In genomic region chr3:30680789-30681188, GRCh38 we compare ENCODE assay signal across 9 cellular contexts.
DNase-seq lines count a peak whose midpoint lies in the region; TF ChIP-seq lines count a peak whose summit lies in the region.
"Had no signal": no experiment of that assay in that cellular context is flagged by ENCODE, and none has a peak within 500 bp of the region (broad histone marks: within the 10 kb centered on the region; RNA-seq: fewer than 3 reads in every experiment).

No MANE protein-coding gene starts in this region.

- TF ChIP-seq CTCF in coronary artery (IDR thresholded peaks at IDR 0.05) = no peak

- H3K4me1 Mint-ChIP-seq in activated naive CD4-positive, alpha-beta T cell treated with anti-CD3 and anti-CD28 coated beads, Interleukin-2, amount 10 ng/mL, durations not matched to agents 7 days and 5 days = peaks cover 95% of the 10 kb centered on the region

- no peaks in the 10 kb centered on the region for H3K27me3 Mint-ChIP-seq in activated naive CD4-positive, alpha-beta T cell treated with anti-CD3 and anti-CD28 coated beads, Interleukin-2, amount 10 ng/mL, durations not matched to agents 7 days and 5 days

- WGBS in urinary bladder = 60% methylated on average over 6 of the region's 6 CpGs

- H3K4me3 ChIP-seq in coronary artery = no peak overlapping the region
- H3K4me3 ChIP-seq in muscle layer of colon (ENCODE audit: low read depth in 1 of 2, low read length in 2 of 2) = peak overlapping the region in 1 of 2 donors; percentile 16
- no peak overlapping the region for H3K4me3 ChIP-seq in urinary bladder (ENCODE audit: low read depth, low read length)

- H3K4me3 Mint-ChIP-seq in activated naive CD4-positive, alpha-beta T cell treated with anti-CD3 and anti-CD28 coated beads, Interleukin-2, amount 10 ng/mL, durations not matched to agents 7 days and 5 days = peak overlapping the region; percentile 30

- no peaks in the 10 kb centered on the region for H3K9me3 ChIP-seq in muscle layer of colon (ENCODE audit: low read length)

- H3K9me3 Mint-ChIP-seq in activated naive CD4-positive, alpha-beta T cell treated with anti-CD3 and anti-CD28 coated beads, Interleukin-2, amount 10 ng/mL, durations not matched to agents 7 days and 5 days = peaks cover 8% of the 10 kb centered on the region

- no peaks in the 10 kb centered on the region for H3K27me3 ChIP-seq in muscle layer of colon (ENCODE audit: control insufficient read depth in 1 of 2, insufficient read depth in 2 of 2, low read length in 2 of 2)

- peaks cover 83% of the 10 kb centered on the region for H3K4me1 ChIP-seq in muscle layer of colon (ENCODE audit: insufficient read depth, low read length)
- peaks cover 12% of the 10 kb centered on the region for H3K4me1 ChIP-seq in urinary bladder (ENCODE audit: insufficient read depth)

- H3K27ac ChIP-seq in coronary artery (peak overlapping the region; percentile 16 to 60), muscle layer of colon (ENCODE audit: low read depth, low read length) (peak overlapping the region; percentile 31), urinary bladder (ENCODE audit: low read depth) (peak overlapping the region; percentile 32)

- no peak overlapping the region for H3K9ac ChIP-seq in muscle layer of colon (ENCODE audit: low read length)

- H3K36me3 Mint-ChIP-seq in activated naive CD4-positive, alpha-beta T cell treated with anti-CD3 and anti-CD28 coated beads, Interleukin-2, amount 10 ng/mL, durations not matched to agents 7 days and 5 days = peaks cover 93% of the 10 kb centered on the region

- H3K27ac Mint-ChIP-seq in activated naive CD4-positive, alpha-beta T cell treated with anti-CD3 and anti-CD28 coated beads, Interleukin-2, amount 10 ng/mL, durations not matched to agents 7 days and 5 days = peak overlapping the region; percentile 70

- no peak for DNase-seq in activated naive CD4-positive, alpha-beta T cell treated with anti-CD3 and anti-CD28 coated beads, Interleukin-2, amount 10 ng/mL, durations not matched to agents 7 days and 5 days
- DNase-seq in activated naive CD4-positive, alpha-beta T cell treated with Interleukin-2 at 50 U/mL for 16 hours = no peak
- DNase-seq in coronary artery (ENCODE audit: low spot score) (no peak), Kasumi-1 (lab: John Stamatoyannopoulos, UW) (no peak), UCSD-AML1 (lab: John Stamatoyannopoulos, UW; ENCODE audit: unreplicated experiment) (no peak)
- DNase-seq in stimulated activated CD4-positive, alpha-beta T cell treated with anti-CD3 and anti-CD28 coated beads, Interleukin-1b, Interleukin-23, amount 100 ng/mL, for 48 hours = no peak
- DNase-seq: activated CD4-positive, CD25-positive, alpha-beta regulatory T cell treated with anti-CD3 and anti-CD28 coated beads, Interleukin-2, amount 50 U/mL, for 72 hours had no signal

- CTCF ChIA-PET in activated naive CD4-positive, alpha-beta T cell treated with anti-CD3 and anti-CD28 coated beads, Interleukin-2, amount 10 ng/mL, durations not matched to agents 7 days and 5 days (lab: Charles Lee) = interaction anchor here (1.1 kb wide), 1 partner anchor 15 kb away, joined by 3 read pairs; no protein-coding TSS in a partner anchor

- H3K36me3 ChIP-seq in muscle layer of colon (ENCODE audit: insufficient read depth, low read length) (peaks cover 30% of the 10 kb centered on the region), urinary bladder (ENCODE audit: insufficient read depth) (peaks cover 2% of the 10 kb centered on the region)
